9 cellular contexts compared by ENCODE assay signal in genomic region chr4:151362404-151363164, GRCh38. TPM values are rescaled to one million over a fixed set of nuclear protein-coding genes. Genes with fewer than 3 reads are reported as not detected.
DNase-seq lines count a peak whose midpoint lies in the region; ATAC-seq and TF ChIP-seq lines count a peak whose summit lies in the region.
"Had no signal": no experiment of that assay in that cellular context is flagged by ENCODE, and none has a peak within 500 bp of the region (broad histone marks: within the 10 kb centered on the region; RNA-seq: fewer than 3 reads in every experiment).

No MANE protein-coding gene starts in this region.

- peaks cover 13% of the 10 kb centered on the region for H3K27me3 Mint-ChIP-seq in CD4-positive, alpha-beta T cell
- H3K27me3 Mint-ChIP-seq in activated CD4-positive, alpha-beta T cell treated with anti-CD3 and anti-CD28 coated beads, Interleukin-2, amount 10 ng/mL, durations not matched to agents 7 days and 5 days, result peaks cover 17% of the 10 kb centered on the region
- H3K27me3 Mint-ChIP-seq: activated naive CD8-positive, alpha-beta T cell had no signal

- peak; percentile 58 to 76 (median 64) for DNase-seq in CD4-positive, alpha-beta T cell
- DNase-seq in NCI-H526 treated with DMSO at 0.1 percent for 48 hours (lab: John Stamatoyannopoulos, UW) (peak; percentile 47), dedifferentiated amniotic fluid mesenchymal stem cell (ENCODE audit: extremely low spot score) (peak; percentile 89), right lobe of liver (peak; percentile 73 to 83 (median 77))
- peak; percentile 83 for DNase-seq in activated CD4-positive, alpha-beta T cell treated with anti-CD3 and anti-CD28 coated beads, Interleukin-2, amount 10 ng/mL, durations not matched to agents 7 days and 5 days
- peak; percentile 48 to 64 (median 48) for DNase-seq in stimulated activated CD4-positive, alpha-beta T cell treated with anti-CD3 and anti-CD28 coated beads, TNF-alpha, amount 100 ng/mL, for 4 hours (ENCODE audit: low read depth in 3 of 3)

- CTCF ChIA-PET in CD4-positive, alpha-beta T cell (lab: Charles Lee), result interaction anchor here (0.7 kb wide), 2 partner anchors 41 to 1023 kb away, joined by 4 to 6 read pairs; no protein-coding TSS in a partner anchor
- CTCF ChIA-PET in activated CD4-positive, alpha-beta T cell treated with anti-CD3 and anti-CD28 coated beads, Interleukin-2, amount 10 ng/mL, durations not matched to agents 7 days and 5 days (lab: Charles Lee), result interaction anchor here (1.3 kb wide), 1 partner anchor 11 kb away, joined by 3 read pairs; no protein-coding TSS in a partner anchor

- peaks cover 0 to 4% (median 0%) of the 10 kb centered on the region in 4 donors for H3K4me1 ChIP-seq in right lobe of liver

- no peak overlapping the region for H3K27ac ChIP-seq in CD4-positive, alpha-beta T cell (ENCODE audit: low read depth, low read length)
- no peak overlapping the region for H3K27ac ChIP-seq in right lobe of liver

- TF ChIP-seq CTCF in CD4-positive, alpha-beta T cell (IDR thresholded peaks at IDR 0.05), result peak; percentile 88
- peak; percentile 94 to 98 (median 96) for TF ChIP-seq CTCF in right lobe of liver (IDR thresholded peaks at IDR 0.05)

- no peaks in the 10 kb centered on the region for H3K9me3 ChIP-seq in CD4-positive, alpha-beta T cell (ENCODE audit: control insufficient read depth, low read length)
- no peaks in the 10 kb centered on the region for H3K9me3 ChIP-seq in right lobe of liver

- intact Hi-C loops in CD4-positive, alpha-beta T cell (cut with DNase I, micrococcal nuclease), result loop anchor here (1.0 to 10.0 kb wide), 7 partner anchors 240 to 1025 kb away; partner anchors contain the start of gene GATB (in 2 of the 2)
- intact Hi-C loops in right lobe of liver (cut with DNase I), result loop anchor here in 1 of 2 donors (10.0 kb wide), 1 partner anchor 248 kb away; no protein-coding TSS in a partner anchor

- no peak overlapping the region for H3K4me3 ChIP-seq in right lobe of liver

- TF ChIP-seq POLR2A in right lobe of liver (IDR thresholded peaks at IDR 0.05), result no peak

- H3K4me1 Mint-ChIP-seq in CD4-positive, alpha-beta T cell (ENCODE audit: low read depth), result no peaks in the 10 kb centered on the region
- H3K4me1 Mint-ChIP-seq in activated CD4-positive, alpha-beta T cell treated with anti-CD3 and anti-CD28 coated beads, Interleukin-2, amount 10 ng/mL, durations not matched to agents 7 days and 5 days, result peaks cover 1% of the 10 kb centered on the region

- no peaks in the 10 kb centered on the region for H3K9me3 Mint-ChIP-seq in CD4-positive, alpha-beta T cell
- H3K9me3 Mint-ChIP-seq in activated CD4-positive, alpha-beta T cell treated with anti-CD3 and anti-CD28 coated beads, Interleukin-2, amount 10 ng/mL, durations not matched to agents 7 days and 5 days, result no peaks in the 10 kb centered on the region

- no peak overlapping the region for H3K4me3 Mint-ChIP-seq in CD4-positive, alpha-beta T cell
- H3K4me3 Mint-ChIP-seq in activated CD4-positive, alpha-beta T cell treated with anti-CD3 and anti-CD28 coated beads, Interleukin-2, amount 10 ng/mL, durations not matched to agents 7 days and 5 days, result no peak overlapping the region
- H3K4me3 Mint-ChIP-seq: activated naive CD8-positive, alpha-beta T cell had no signal

- no peaks in the 10 kb centered on the region for H3K36me3 ChIP-seq in right lobe of liver

- POLR2A ChIA-PET in CD4-positive, alpha-beta T cell (lab: Charles Lee), result no interaction called here
- POLR2A ChIA-PET in activated CD4-positive, alpha-beta T cell treated with anti-CD3 and anti-CD28 coated beads, Interleukin-2, amount 10 ng/mL, durations not matched to agents 7 days and 5 days (lab: Charles Lee), result interaction anchor here (0.6 kb wide), 1 partner anchor 66 kb away, joined by 3 read pairs; no protein-coding TSS in a partner anchor

- no peak overlapping the region for H3K27ac Mint-ChIP-seq in CD4-positive, alpha-beta T cell
- no peak overlapping the region for H3K27ac Mint-ChIP-seq in activated CD4-positive, alpha-beta T cell treated with anti-CD3 and anti-CD28 coated beads, Interleukin-2, amount 10 ng/mL, durations not matched to agents 7 days and 5 days
- H3K27ac Mint-ChIP-seq: activated naive CD8-positive, alpha-beta T cell had no signal

- no peaks in the 10 kb centered on the region for H3K36me3 Mint-ChIP-seq in CD4-positive, alpha-beta T cell (ENCODE audit: low read depth)
- H3K36me3 Mint-ChIP-seq in activated CD4-positive, alpha-beta T cell treated with anti-CD3 and anti-CD28 coated beads, Interleukin-2, amount 10 ng/mL, durations not matched to agents 7 days and 5 days (ENCODE audit: low read depth), result no peaks in the 10 kb centered on the region
- H3K36me3 Mint-ChIP-seq: activated naive CD8-positive, alpha-beta T cell had no signal

- peak; percentile 100 for ATAC-seq in CD4-positive, alpha-beta T cell (ENCODE audit: poor library complexity)
- ATAC-seq in GM19351 (IDR thresholded peaks at IDR 0.05; ENCODE audit: unreplicated experiment) (peak; percentile 99), HG03439 (IDR thresholded peaks at IDR 0.05; ENCODE audit: unreplicated experiment) (peak; percentile 99), right lobe of liver (peak; percentile 100)

- 13% methylated on average over 9 of the region's 14 CpGs for WGBS in right lobe of liver (ENCODE audit: insufficient coverage, low coverage, low lambda C conversion rate, missing lambda C conversion rate)

- no peaks in the 10 kb centered on the region for H3K27me3 ChIP-seq in CD4-positive, alpha-beta T cell (ENCODE audit: control insufficient read depth, insufficient read depth, low read length)
- H3K27me3 ChIP-seq in right lobe of liver, result no peaks in the 10 kb centered on the region

RNA-seq across cellular contexts. Expression of gene SH3D19, which starts 37.2 kb away (rescaled TPM):
- under 1 TPM in 1 of 2 experiments, not detected in 1; 0.27 TPM for total RNA-seq in CD4-positive, alpha-beta T cell
- total RNA-seq in activated CD4-positive, alpha-beta T cell treated with anti-CD3 and anti-CD28 coated beads, Interleukin-2, amount 10 ng/mL, durations not matched to agents 7 days and 5 days, result not detected
- total RNA-seq in right lobe of liver, result 10 to 100 TPM; 40.2 to 53.8 (median 46.9) TPM

RNA-seq across cellular contexts. Expression of gene FHIP1A, which starts 46.4 kb away (rescaled TPM):
- total RNA-seq in CD4-positive, alpha-beta T cell, result 1 to 10 TPM; 2.4 to 3.2 TPM
- total RNA-seq in activated CD4-positive, alpha-beta T cell treated with anti-CD3 and anti-CD28 coated beads, Interleukin-2, amount 10 ng/mL, durations not matched to agents 7 days and 5 days, result not detected
- 1 to 10 TPM in 5 of 6 experiments, under 1 TPM in 1; 0.74 to 5.7 (median 3.2) TPM for total RNA-seq in right lobe of liver

Comparison
In these comparisons a context has a peak if more than half of its experiments do, and no peak if none do; other contexts are left out.
1. RNA of gene SH3D19, which starts 37.2 kb away (total RNA-seq): 40.2 to 53.8 TPM in right lobe of liver; 0.27 TPM in CD4-positive, alpha-beta T cell and not detected in activated CD4-positive, alpha-beta T cell treated with anti-CD3 and anti-CD28 coated beads, Interleukin-2, amount 10 ng/mL, durations not matched to agents 7 days and 5 days; every median in the first group is over 10 times any median in the second.
2. Peak in every context shown above with its lines, with median percentiles within 50 percentile points of each other: ATAC-seq and DNase-seq.